In the genomic region with DNA sequence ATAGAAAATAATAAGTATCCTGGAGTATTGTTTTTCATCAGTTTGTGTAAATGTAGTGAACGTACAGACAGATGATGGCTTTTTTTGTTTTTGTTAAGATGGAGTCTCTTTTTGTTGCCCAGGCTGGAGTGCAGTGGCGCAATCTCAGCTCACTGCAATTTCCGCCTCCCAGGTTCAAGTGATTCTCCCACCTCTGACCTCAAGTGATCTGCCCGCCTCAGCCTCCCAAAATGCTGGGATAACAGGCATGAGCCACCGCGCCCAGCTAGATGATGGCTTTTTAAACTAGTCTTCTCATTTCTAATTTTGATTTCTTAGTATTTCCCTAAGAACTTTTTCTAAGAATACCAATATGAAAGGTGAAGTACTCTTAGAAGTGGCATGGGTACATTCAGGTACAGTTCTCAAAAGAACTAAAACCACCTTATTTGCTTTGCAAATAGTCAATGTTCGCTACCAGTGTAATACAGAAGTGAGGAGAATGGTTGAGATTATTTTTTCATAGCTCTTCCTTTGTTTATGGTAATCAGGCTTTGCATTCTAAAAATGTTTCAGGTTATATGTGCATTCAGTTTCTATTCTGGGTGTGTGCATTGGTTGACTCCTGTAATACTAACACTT, we compare ENCODE assay signal across 19 cellular contexts. TPM values are rescaled to one million over a fixed set of nuclear protein-coding genes. Genes with fewer than 3 reads are reported as not detected.
DNase-seq lines count a peak whose midpoint lies in the region; ATAC-seq, FAIRE-seq and TF ChIP-seq lines count a peak whose summit lies in the region.
"Had no signal": no experiment of that assay in that cellular context is flagged by ENCODE, and none has a peak within 500 bp of the region (broad histone marks: within the 10 kb centered on the region; RNA-seq: fewer than 3 reads in every experiment).

No MANE protein-coding gene starts in this region.

- TF ChIP-seq CTCF in CD8-positive, alpha-beta T cell (IDR thresholded peaks at IDR 0.05) = no peak
- TF ChIP-seq CTCF in activated CD8-positive, alpha-beta T cell treated with anti-CD3 and anti-CD28 coated beads for 36 hours (IDR thresholded peaks at IDR 0.05) = no peak
- TF ChIP-seq CTCF in PC-3 (conservative IDR thresholded peaks at IDR 0.05; ENCODE audit: low read depth, low read length) (no peak), D721Med (IDR thresholded peaks at IDR 0.05; ENCODE audit: insufficient read depth, missing control alignments) (no peak), mucosa of descending colon (IDR thresholded peaks at IDR 0.05) (no peak)

- H3K27me3 ChIP-seq in CD4-positive, alpha-beta memory T cell (ENCODE audit: insufficient read depth, low read length) = no peaks in the 10 kb centered on the region
- H3K27me3 ChIP-seq in CD8-positive, alpha-beta T cell (ENCODE audit: insufficient read depth, low read length) = no peaks in the 10 kb centered on the region
- no peaks in the 10 kb centered on the region for H3K27me3 ChIP-seq in naive thymus-derived CD4-positive, alpha-beta T cell (ENCODE audit: control insufficient read depth in 2 of 2, insufficient read depth in 2 of 2, low read length in 2 of 2)
- H3K27me3 ChIP-seq in PC-3 (ENCODE audit: low read length) = no peaks in the 10 kb centered on the region
- H3K27me3 ChIP-seq: BE2C had no signal

- ATAC-seq in CD8-positive, alpha-beta T cell = no peak
- ATAC-seq in activated CD8-positive, alpha-beta T cell treated with anti-CD3 and anti-CD28 coated beads for 36 hours = no peak
- no peak for ATAC-seq in naive thymus-derived CD4-positive, alpha-beta T cell
- ATAC-seq in PC-3 = no peak
- ATAC-seq in mucosa of descending colon = no peak
- ATAC-seq: Panc1, Right ventricle myocardium inferior had no signal

- H3K27me3 Mint-ChIP-seq in CD4-positive, alpha-beta memory T cell = no peaks in the 10 kb centered on the region
- no peaks in the 10 kb centered on the region for H3K27me3 Mint-ChIP-seq in CD8-positive, alpha-beta T cell (ENCODE audit: low read depth)
- no peaks in the 10 kb centered on the region for H3K27me3 Mint-ChIP-seq in activated CD8-positive, alpha-beta T cell treated with anti-CD3 and anti-CD28 coated beads for 36 hours
- H3K27me3 Mint-ChIP-seq in naive thymus-derived CD4-positive, alpha-beta T cell = no peaks in the 10 kb centered on the region
- H3K27me3 Mint-ChIP-seq: CD8-positive, alpha-beta memory T cell had no signal

- H2AFZ ChIP-seq in PC-3 (ENCODE audit: low read length) = no peak overlapping the region

- peak overlapping the region in 4 of 7 donors; percentile 9 to 83 (median 40) for H3K27ac Mint-ChIP-seq in CD4-positive, alpha-beta memory T cell
- H3K27ac Mint-ChIP-seq in CD8-positive, alpha-beta T cell = peak overlapping the region; percentile 20
- peak overlapping the region; percentile 54 for H3K27ac Mint-ChIP-seq in activated CD8-positive, alpha-beta T cell treated with anti-CD3 and anti-CD28 coated beads for 36 hours
- H3K27ac Mint-ChIP-seq in naive thymus-derived CD4-positive, alpha-beta T cell = peak overlapping the region in 5 of 9 donors; percentile 5 to 54 (median 19)

- peaks cover 8% of the 10 kb centered on the region; the same call in 1 of the 2 replicates for H4K20me1 ChIP-seq in PC-3 (ENCODE audit: low read length)

- peaks cover 55 to 89% of the 10 kb centered on the region in 2 donors for H3K36me3 Mint-ChIP-seq in CD4-positive, alpha-beta memory T cell
- peaks cover 94% of the 10 kb centered on the region for H3K36me3 Mint-ChIP-seq in CD8-positive, alpha-beta T cell
- H3K36me3 Mint-ChIP-seq in activated CD8-positive, alpha-beta T cell treated with anti-CD3 and anti-CD28 coated beads for 36 hours (ENCODE audit: low read depth) = peaks cover 64% of the 10 kb centered on the region
- H3K36me3 Mint-ChIP-seq in naive thymus-derived CD4-positive, alpha-beta T cell = peaks cover 14 to 62% (median 37%) of the 10 kb centered on the region in 5 donors

- no peaks in the 10 kb centered on the region for H3K9me3 Mint-ChIP-seq in CD4-positive, alpha-beta memory T cell
- H3K9me3 Mint-ChIP-seq in CD8-positive, alpha-beta T cell = no peaks in the 10 kb centered on the region
- H3K9me3 Mint-ChIP-seq in activated CD8-positive, alpha-beta T cell treated with anti-CD3 and anti-CD28 coated beads for 36 hours = no peaks in the 10 kb centered on the region
- no peaks in the 10 kb centered on the region for H3K9me3 Mint-ChIP-seq in naive thymus-derived CD4-positive, alpha-beta T cell
- H3K9me3 Mint-ChIP-seq: CD8-positive, alpha-beta memory T cell had no signal

- DNase-seq in CD4-positive, alpha-beta memory T cell = no peak
- DNase-seq in CD8-positive, alpha-beta T cell = no peak
- no peak for DNase-seq in activated CD8-positive, alpha-beta T cell treated with anti-CD3 and anti-CD28 coated beads for 36 hours
- DNase-seq in naive thymus-derived CD4-positive, alpha-beta T cell = no peak
- DNase-seq in PC-3 (no peak), D721Med (ENCODE audit: insufficient read length, low spot score) (no peak), mucosa of descending colon (no peak)
- DNase-seq: BE2C; CD8-positive, alpha-beta memory T cell; DMS153; KBM-7; NCI-H1105 treated with DMSO at 0.1 percent for 48 hours; NCI-H187 treated with DMSO at 0.1 percent for 48 hours; NCI-H2171; NCI-H446 treated with DMSO at 0.1 percent for 48 hours; NCI-H82 had no signal

- no peak for FAIRE-seq in D721Med (lab: Jason Lieb, UNC)
- FAIRE-seq: H54 had no signal

- no peak overlapping the region for H3K27ac ChIP-seq in CD4-positive, alpha-beta memory T cell (ENCODE audit: low read depth, low read length)
- H3K27ac ChIP-seq in CD8-positive, alpha-beta T cell (ENCODE audit: low read depth, low read length) = no peak overlapping the region
- no peak overlapping the region for H3K27ac ChIP-seq in naive thymus-derived CD4-positive, alpha-beta T cell (ENCODE audit: low read depth, low read length)
- no peak overlapping the region for H3K27ac ChIP-seq in PC-3 (ENCODE audit: low read length)

- no peak overlapping the region for H3K9ac ChIP-seq in PC-3 (ENCODE audit: low read length)

- no peak overlapping the region for H3K4me3 ChIP-seq in CD4-positive, alpha-beta memory T cell (ENCODE audit: low read length in 2 of 2)
- no peak overlapping the region for H3K4me3 ChIP-seq in CD8-positive, alpha-beta T cell (ENCODE audit: low read depth, low read length)
- no peak overlapping the region for H3K4me3 ChIP-seq in naive thymus-derived CD4-positive, alpha-beta T cell (ENCODE audit: low read length)
- no peak overlapping the region for H3K4me3 ChIP-seq in PC-3 (ENCODE audit: low read length)
- H3K4me3 ChIP-seq in mucosa of descending colon = no peak overlapping the region

- no TSS peak for BruUV-seq in PC-3 (replicated peaks; lab: Mats Ljungman, UMichigan)

- H3F3A ChIP-seq in PC-3 (ENCODE audit: low read length, unreplicated experiment) = peaks cover 4% of the 10 kb centered on the region

- peaks cover 7% of the 10 kb centered on the region; the same call in 1 of the 2 replicates for H3K79me2 ChIP-seq in PC-3 (ENCODE audit: low read length)

- H3K4me1 Mint-ChIP-seq in CD4-positive, alpha-beta memory T cell = peaks cover 5 to 17% (median 7%) of the 10 kb centered on the region in 4 donors
- H3K4me1 Mint-ChIP-seq in CD8-positive, alpha-beta T cell (ENCODE audit: low read depth) = peaks cover 2% of the 10 kb centered on the region
- peaks cover 22% of the 10 kb centered on the region for H3K4me1 Mint-ChIP-seq in activated CD8-positive, alpha-beta T cell treated with anti-CD3 and anti-CD28 coated beads for 36 hours (ENCODE audit: low read depth)
- H3K4me1 Mint-ChIP-seq in naive thymus-derived CD4-positive, alpha-beta T cell = peaks cover 0 to 23% (median 8%) of the 10 kb centered on the region in 7 donors

- CTCF ChIA-PET in CD4-positive, alpha-beta memory T cell (lab: Charles Lee; ENCODE audit: partially characterized antibody) = no interaction called here
- CTCF ChIA-PET in CD8-positive, alpha-beta T cell (lab: Charles Lee) = no interaction called here
- CTCF ChIA-PET in activated CD8-positive, alpha-beta T cell treated with anti-CD3 and anti-CD28 coated beads for 36 hours (lab: Charles Lee) = no interaction called here
- CTCF ChIA-PET in naive thymus-derived CD4-positive, alpha-beta T cell (lab: Charles Lee) = no interaction called here
- CTCF ChIA-PET in PC-3 (lab: Charles Lee) = no interaction called here

- peaks cover 4% of the 10 kb centered on the region for H3K4me1 ChIP-seq in CD4-positive, alpha-beta memory T cell (ENCODE audit: insufficient read depth, low read length)
- no peaks in the 10 kb centered on the region for H3K4me1 ChIP-seq in CD8-positive, alpha-beta T cell (ENCODE audit: insufficient read depth, low read length)
- no peaks in the 10 kb centered on the region for H3K4me1 ChIP-seq in naive thymus-derived CD4-positive, alpha-beta T cell (ENCODE audit: control insufficient read depth in 2 of 2, insufficient read depth in 2 of 2, low read length in 2 of 2)
- H3K4me1 ChIP-seq in PC-3 (ENCODE audit: insufficient read depth, low read length) (peaks cover 6% of the 10 kb centered on the region), mucosa of descending colon (ENCODE audit: low read depth) (no peaks in the 10 kb centered on the region)
- H3K4me1 ChIP-seq: BE2C had no signal

- POLR2A ChIA-PET in CD4-positive, alpha-beta memory T cell (lab: Charles Lee; ENCODE audit: partially characterized antibody) = no interaction called here
- POLR2A ChIA-PET in CD8-positive, alpha-beta T cell (lab: Charles Lee) = no interaction called here
- POLR2A ChIA-PET in activated CD8-positive, alpha-beta T cell treated with anti-CD3 and anti-CD28 coated beads for 36 hours (lab: Charles Lee) = interaction anchor here (1.2 kb wide), 1 partner anchor 14 kb away, joined by 3 read pairs; no protein-coding TSS in a partner anchor
- POLR2A ChIA-PET in naive thymus-derived CD4-positive, alpha-beta T cell (lab: Charles Lee) = interaction anchor here (0.6 kb wide), 1 partner anchor 11 kb away, joined by 4 read pairs; no protein-coding TSS in a partner anchor
- POLR2A ChIA-PET in PC-3 (lab: Charles Lee; ENCODE audit: unreplicated experiment) = no interaction called here

- no peak overlapping the region for H3K4me2 ChIP-seq in PC-3 (ENCODE audit: low read length)

- H3K9me3 ChIP-seq in CD4-positive, alpha-beta memory T cell (ENCODE audit: control insufficient read depth in 1 of 2, low read length in 2 of 2) = no peaks in the 10 kb centered on the region
- no peaks in the 10 kb centered on the region for H3K9me3 ChIP-seq in CD8-positive, alpha-beta T cell (ENCODE audit: low read length)
- H3K9me3 ChIP-seq in naive thymus-derived CD4-positive, alpha-beta T cell (ENCODE audit: control insufficient read depth in 2 of 3, low read length in 3 of 3) = no peaks in the 10 kb centered on the region
- H3K9me3 ChIP-seq in PC-3 (ENCODE audit: low read length) (no peaks in the 10 kb centered on the region), mucosa of descending colon (no peaks in the 10 kb centered on the region)
- H3K9me3 ChIP-seq: BE2C had no signal

- no peak overlapping the region for H3K4me3 Mint-ChIP-seq in CD4-positive, alpha-beta memory T cell
- no peak overlapping the region for H3K4me3 Mint-ChIP-seq in CD8-positive, alpha-beta T cell
- H3K4me3 Mint-ChIP-seq in activated CD8-positive, alpha-beta T cell treated with anti-CD3 and anti-CD28 coated beads for 36 hours = no peak overlapping the region
- H3K4me3 Mint-ChIP-seq in naive thymus-derived CD4-positive, alpha-beta T cell = no peak overlapping the region
- H3K4me3 Mint-ChIP-seq: CD8-positive, alpha-beta memory T cell had no signal

- peaks cover 78% of the 10 kb centered on the region for H3K36me3 ChIP-seq in CD4-positive, alpha-beta memory T cell (ENCODE audit: insufficient read depth, low read length)
- H3K36me3 ChIP-seq in CD8-positive, alpha-beta T cell (ENCODE audit: insufficient read depth, low read length) = peaks cover 32% of the 10 kb centered on the region
- peaks cover 15 to 89% (median 29%) of the 10 kb centered on the region in 3 experiments for H3K36me3 ChIP-seq in naive thymus-derived CD4-positive, alpha-beta T cell (ENCODE audit: control insufficient read depth in 2 of 3, insufficient read depth in 3 of 3, low read length in 3 of 3)
- H3K36me3 ChIP-seq in PC-3 (ENCODE audit: low read depth, low read length) (peaks cover 84% of the 10 kb centered on the region), mucosa of descending colon (ENCODE audit: low read depth) (peaks cover 15% of the 10 kb centered on the region)

- intact Hi-C loops in CD4-positive, alpha-beta memory T cell (cut with micrococcal nuclease) = no loop called here
- intact Hi-C loops in CD8-positive, alpha-beta T cell (cut with DNase I, micrococcal nuclease) = loop anchor here in 1 of 2 experiments (2.0 kb wide), 1 partner anchor 19 kb away; no protein-coding TSS in a partner anchor
- intact Hi-C loops in activated CD8-positive, alpha-beta T cell treated with anti-CD3 and anti-CD28 coated beads for 36 hours (cut with micrococcal nuclease) = no loop called here
- intact Hi-C loops in naive thymus-derived CD4-positive, alpha-beta T cell (cut with micrococcal nuclease) = no loop called here
- intact Hi-C loops in PC-3 (cut with micrococcal nuclease) (no loop called here), mucosa of descending colon (cut with DNase I, micrococcal nuclease) (no loop called here)

- H3K9me2 ChIP-seq in PC-3 (replicated peaks; ENCODE audit: low read length) = no peaks in the 10 kb centered on the region

RNA-seq across cellular contexts. Expression of a gene that starts 34.2 kb away (rescaled TPM):
- 10 to 100 TPM; 34.1 to 36.3 TPM for total RNA-seq in CD4-positive, alpha-beta memory T cell
- 10 to 100 TPM; 38.0 to 61.4 TPM for polyA plus RNA-seq in CD4-positive, alpha-beta memory T cell
- total RNA-seq in CD8-positive, alpha-beta T cell = 10 to 100 TPM; 63.5 to 71.9 TPM
- 10 to 100 TPM; 24.7 to 26.0 TPM for total RNA-seq in activated CD8-positive, alpha-beta T cell treated with anti-CD3 and anti-CD28 coated beads for 36 hours
- 10 to 100 TPM; 32.8 to 61.6 (median 37.4) TPM for total RNA-seq in naive thymus-derived CD4-positive, alpha-beta T cell
- polyA plus RNA-seq in naive thymus-derived CD4-positive, alpha-beta T cell = 10 to 100 TPM; 35.8 to 35.9 TPM
- total RNA-seq in PC-3 (2014; rRNA removed) = 187 and 436 TPM in 2 replicates
- 10 to 100 TPM; 32.5 to 52.2 (median 41.9) TPM for total RNA-seq in mucosa of descending colon

RNA-seq across cellular contexts. Expression of a gene that starts 34.3 kb away (rescaled TPM):
- 10 to 100 TPM; 30.2 to 30.9 TPM for total RNA-seq in CD4-positive, alpha-beta memory T cell
- polyA plus RNA-seq in CD4-positive, alpha-beta memory T cell = 10 to 100 TPM; 56.9 to 66.5 TPM
- total RNA-seq in CD8-positive, alpha-beta T cell = 10 to 100 TPM; 10.3 to 10.8 TPM
- total RNA-seq in activated CD8-positive, alpha-beta T cell treated with anti-CD3 and anti-CD28 coated beads for 36 hours = 10 to 100 TPM; 14.5 to 18.2 TPM
- 10 to 100 TPM; 10.0 to 39.6 (median 25.4) TPM for total RNA-seq in naive thymus-derived CD4-positive, alpha-beta T cell
- 10 to 100 TPM; 78.6 to 82.7 TPM for polyA plus RNA-seq in naive thymus-derived CD4-positive, alpha-beta T cell
- total RNA-seq in PC-3 (2014; rRNA removed) = 96.1 and 97.6 TPM in 2 replicates
- 10 to 100 TPM; 17.3 to 32.1 (median 26.0) TPM for total RNA-seq in mucosa of descending colon

Comparison
In these comparisons a context has a peak if more than half of its experiments do, and no peak if none do; other contexts are left out.
1. POLR2A ChIA-PET loops: an anchor here in activated CD8-positive, alpha-beta T cell treated with anti-CD3 and anti-CD28 coated beads for 36 hours (1.2 kb wide) and naive thymus-derived CD4-positive, alpha-beta T cell (0.6 kb wide); none called in CD4-positive, alpha-beta memory T cell, CD8-positive, alpha-beta T cell and PC-3.